Comparison of ENCODE assay signal across 8 cellular contexts in genomic region chr2:135916232-135916631, GRCh38. TPM values are rescaled to one million over a fixed set of nuclear protein-coding genes. Genes with fewer than 3 reads are reported as not detected.
DNase-seq lines count a peak whose midpoint lies in the region; ATAC-seq and TF ChIP-seq lines count a peak whose summit lies in the region.

No MANE protein-coding gene starts in this region.

- no peak for TF ChIP-seq POLR2A in body of pancreas (IDR thresholded peaks at IDR 0.05)
- no peak for TF ChIP-seq POLR2A in ovary (IDR thresholded peaks at IDR 0.05)

- H3K4me1 ChIP-seq in heart right ventricle (no peaks in the 10 kb centered on the region), right cardiac atrium (ENCODE audit: control insufficient read depth, insufficient read depth, low read length) (no peaks in the 10 kb centered on the region), body of pancreas (no peaks in the 10 kb centered on the region), lung (ENCODE audit: control insufficient read depth in 2 of 2, insufficient read depth in 2 of 2, low read length in 2 of 2) (no peaks in the 10 kb centered on the region), ovary (ENCODE audit: insufficient read depth) (no peaks in the 10 kb centered on the region)

- 60 to 66% methylated on average over 3 of the region's 3 CpGs for WGBS in heart right ventricle, 2 donors
- 52% methylated on average over 3 of the region's 3 CpGs for WGBS in right cardiac atrium
- 46 to 53% methylated on average over 3 of the region's 3 CpGs for WGBS in body of pancreas, 2 donors
- WGBS in lung, 2 donors = 50 to 54% methylated on average over 3 of the region's 3 CpGs
- 34 to 44% (median 40%) methylated on average over 3 of the region's 3 CpGs for WGBS in ovary, 3 donors

- DNase-seq in heart right ventricle (no peak), right cardiac atrium (no peak), NCI-H2196 treated with DMSO at 0.1 percent for 48 hours (lab: John Stamatoyannopoulos, UW; ENCODE audit: unreplicated experiment) (peak; percentile 6), body of pancreas (no peak), lung (ENCODE audit: low spot score) (no peak), ovary (no peak), H4 (ENCODE audit: low spot score) (no peak), NK-92 (lab: John Stamatoyannopoulos, UW; ENCODE audit: unreplicated experiment) (no peak)

- no peaks in the 10 kb centered on the region for H3K9me3 ChIP-seq in heart right ventricle
- no peaks in the 10 kb centered on the region for H3K9me3 ChIP-seq in right cardiac atrium (ENCODE audit: control insufficient read depth, low read length)
- H3K9me3 ChIP-seq in body of pancreas = no peaks in the 10 kb centered on the region
- H3K9me3 ChIP-seq in lung (ENCODE audit: control insufficient read depth in 2 of 2, insufficient read depth in 1 of 2, low read length in 1 of 2) = no peaks in the 10 kb centered on the region
- no peaks in the 10 kb centered on the region for H3K9me3 ChIP-seq in ovary

- ATAC-seq in heart right ventricle = no peak
- ATAC-seq in right cardiac atrium = no peak
- no peak for ATAC-seq in body of pancreas
- ATAC-seq in lung (ENCODE audit: insufficient read depth, low FRiP score) = no peak

- intact Hi-C loops in heart right ventricle (cut with DNase I) = loop anchor here in 5 of 10 donors (2.0 to 10.0 kb wide), 4 partner anchors 199 to 1919 kb away; partner anchors contain the start of gene CXCR4 (in 2 of the 5)
- intact Hi-C loops in right cardiac atrium (cut with DNase I) = loop anchor here (2.0 to 10.0 kb wide), 4 partner anchors 199 to 469 kb away; partner anchors contain the start of gene CXCR4 (in 1 of the 4)
- intact Hi-C loops in body of pancreas (cut with DNase I) = loop anchor here (10.0 kb wide), 1 partner anchor 469 kb away; no protein-coding TSS in a partner anchor
- intact Hi-C loops in ovary (cut with DNase I) = loop anchor here in 1 of 4 donors (10.0 kb wide), 1 partner anchor 459 kb away; no protein-coding TSS in a partner anchor

- peak; percentile 21 to 71 (median 55) for TF ChIP-seq CTCF in heart right ventricle (IDR thresholded peaks at IDR 0.05)
- TF ChIP-seq CTCF in body of pancreas (IDR thresholded peaks at IDR 0.05) = peak in 6 of 7 experiments; percentile 26 to 51 (median 42)
- peak; percentile 28 for TF ChIP-seq CTCF in lung (IDR thresholded peaks at IDR 0.05; ENCODE audit: control extremely low read depth, extremely low read depth)
- no peak for TF ChIP-seq CTCF in ovary (IDR thresholded peaks at IDR 0.05)

- H3K27ac ChIP-seq in heart right ventricle (peak overlapping the region in 1 of 10 donors; percentile 5), right cardiac atrium (ENCODE audit: low read length) (no peak overlapping the region), body of pancreas (no peak overlapping the region), lung (ENCODE audit: low read depth in 1 of 2, low read length in 1 of 2) (no peak overlapping the region), ovary (no peak overlapping the region)

- H3K36me3 ChIP-seq in heart right ventricle = peaks cover 0 to 82% (median 12%) of the 10 kb centered on the region in 9 donors
- peaks cover 0 to 2% of the 10 kb centered on the region in 2 donors for H3K36me3 ChIP-seq in body of pancreas (replicated peaks in 1 of 2; ENCODE audit: insufficient read depth in 1 of 2, low read depth in 2 of 2)
- H3K36me3 ChIP-seq in lung (ENCODE audit: control insufficient read depth in 2 of 2, insufficient read depth in 2 of 2, low read length in 2 of 2) = peaks cover 1 to 2% of the 10 kb centered on the region in 2 donors
- no peaks in the 10 kb centered on the region for H3K36me3 ChIP-seq in ovary

- H3K4me3 ChIP-seq in heart right ventricle (no peak overlapping the region), right cardiac atrium (ENCODE audit: low read length) (no peak overlapping the region), body of pancreas (no peak overlapping the region), lung (no peak overlapping the region), ovary (no peak overlapping the region)

- no peak for TF ChIP-seq EP300 in ovary (IDR thresholded peaks at IDR 0.05)

- H3K27me3 ChIP-seq in heart right ventricle = no peaks in the 10 kb centered on the region
- H3K27me3 ChIP-seq in right cardiac atrium (ENCODE audit: control insufficient read depth, insufficient read depth) = no peaks in the 10 kb centered on the region
- no peaks in the 10 kb centered on the region for H3K27me3 ChIP-seq in body of pancreas
- no peaks in the 10 kb centered on the region for H3K27me3 ChIP-seq in lung (ENCODE audit: control insufficient read depth, insufficient read depth)
- no peaks in the 10 kb centered on the region for H3K27me3 ChIP-seq in ovary

RNA-seq across cellular contexts. Expression of gene MCM6, which starts 40.0 kb away (rescaled TPM):
- total RNA-seq in heart right ventricle = 1 to 10 TPM; 2.9 to 9.4 (median 5.3) TPM
- polyA plus RNA-seq in heart right ventricle = 1 to 10 TPM; 1.6 to 2.8 TPM
- 1 to 10 TPM; 5.1 to 5.8 (median 5.4) TPM for total RNA-seq in right cardiac atrium
- 2.5 TPM for polyA plus RNA-seq in right cardiac atrium
- total RNA-seq in body of pancreas = 1 to 10 TPM; 1.0 to 4.9 TPM
- 10 to 100 TPM; 13.5 to 15.6 TPM for total RNA-seq in lung
- polyA plus RNA-seq in lung = 1 to 10 TPM; 6.8 to 8.9 TPM
- total RNA-seq in ovary = 10 to 100 TPM in 5 of 7 donors, 1 to 10 TPM in 2; 7.2 to 20.1 (median 15.4) TPM
- 10 to 100 TPM; 10.4 to 19.4 TPM for polyA plus RNA-seq in ovary
- 23.6 and 31.1 TPM in 2 replicates for total RNA-seq in H4 (2014; rRNA removed; shearing (Covaris generic))

Comparison
In these comparisons a context has a peak if more than half of its experiments do, and no peak if none do; other contexts are left out.
1. CTCF ChIP-seq: peak in heart right ventricle (9 of 9), body of pancreas (6 of 7) and lung (single experiment); none in ovary (0 of 3).